In the genomic region with DNA sequence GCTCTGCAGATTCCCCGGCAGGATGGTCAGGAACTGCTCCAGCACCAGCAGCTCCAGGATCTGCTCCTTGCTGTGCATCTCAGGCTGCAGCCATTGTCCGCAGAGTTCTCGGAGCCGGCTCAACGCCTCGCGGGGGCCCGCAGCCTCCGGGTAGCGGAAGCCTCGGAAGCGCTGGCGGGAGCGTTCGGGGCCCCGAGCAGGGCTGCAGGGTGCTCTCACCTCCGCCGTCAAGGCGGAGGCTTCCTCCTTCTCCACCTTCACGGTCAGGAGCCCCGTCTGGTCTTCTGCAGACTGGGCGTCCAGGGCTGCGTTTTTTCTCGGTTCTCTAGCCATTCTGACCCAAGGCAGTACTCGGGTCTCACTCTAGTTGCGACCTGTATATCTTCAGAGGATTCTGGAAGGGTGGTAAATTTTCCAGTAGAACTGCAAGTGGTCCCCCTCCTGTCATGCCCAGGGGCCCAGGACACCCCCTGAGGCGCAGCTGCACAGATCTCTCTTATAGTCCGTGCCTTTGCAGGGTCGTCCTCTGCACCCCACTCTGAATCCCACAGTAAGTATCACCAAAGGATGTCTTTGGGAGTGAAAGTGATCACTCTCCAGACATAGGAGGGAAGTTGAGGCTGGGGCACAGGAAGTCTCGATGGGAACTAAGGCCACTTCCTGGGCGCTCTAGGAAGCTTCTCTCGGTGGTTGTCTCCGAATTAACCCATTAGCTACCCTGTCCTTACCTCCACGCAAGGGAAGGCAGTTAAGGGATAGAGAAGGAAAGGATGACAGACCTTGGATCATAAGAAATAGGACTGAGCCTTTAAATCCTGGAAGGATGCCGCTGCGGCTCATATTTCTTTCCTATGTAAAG, we compare ENCODE assay signal across 1 cellular context.
TF ChIP-seq lines count a peak whose summit lies in the region.

Gene ZKSCAN4, minus strand, starts transcription at position 622 of the 859 bp plus-strand sequence. Its CDS starts 289 bp downstream, at position 333.

TF ChIP-seq in HepG2, 621 proteins besides CTCF, POLR2A, EP300 and RAD21 (continued from another document and continues in another):
- TF ChIP-seq RFXANK (CRISPR knock-in tag; IDR thresholded peaks at IDR 0.05): peak; percentile 64; the same call in 1 of the 2 replicates
- peak; percentile 73; the same call in 1 of the 2 replicates for TF ChIP-seq RXRB (CRISPR knock-in tag; IDR thresholded peaks at IDR 0.05; ENCODE audit: borderline replicate concordance)
- peak; percentile 81 for TF ChIP-seq ZBTB44 (CRISPR knock-in tag; IDR thresholded peaks at IDR 0.05)
- peak; percentile 95 for TF ChIP-seq TARDBP (CRISPR knock-in tag; IDR thresholded peaks at IDR 0.05)
- TF ChIP-seq ELF3 (CRISPR knock-in tag; IDR thresholded peaks at IDR 0.05): peak; percentile 88
- no peak for TF ChIP-seq FOXK2 (IDR thresholded peaks at IDR 0.05)
- TF ChIP-seq ARNT (IDR thresholded peaks at IDR 0.05): no peak
- no peak for TF ChIP-seq MEF2D (CRISPR knock-in tag; IDR thresholded peaks at IDR 0.05)
- 0 out of 2 replicates have a peak, but pooled peaks have one; percentile 19 for TF ChIP-seq FOXC1 (CRISPR knock-in tag; IDR thresholded peaks at IDR 0.05; ENCODE audit: borderline replicate concordance)
- 0 out of 2 replicates have a peak, but pooled peaks have one; percentile 20 for TF ChIP-seq NRL (CRISPR knock-in tag; IDR thresholded peaks at IDR 0.05; ENCODE audit: borderline replicate concordance)
- no peak; the same call in 1 of the 2 replicates for TF ChIP-seq RXRA (CRISPR knock-in tag; IDR thresholded peaks at IDR 0.05)
- no peak; the same call in 1 of the 2 replicates for TF ChIP-seq MBD4 (IDR thresholded peaks at IDR 0.05; ENCODE audit: borderline replicate concordance, low read length)
- 0 out of 2 replicates have a peak, but pooled peaks have one; percentile 44 for TF ChIP-seq ZNF616 (CRISPR knock-in tag; IDR thresholded peaks at IDR 0.05; ENCODE audit: low read depth)
- TF ChIP-seq ATRX (CRISPR knock-in tag; IDR thresholded peaks at IDR 0.05; ENCODE audit: borderline replicate concordance): no peak
- 0 out of 2 replicates have a peak, but pooled peaks have one; percentile 76 for TF ChIP-seq NCOA1 (CRISPR knock-in tag; IDR thresholded peaks at IDR 0.05)
- no peak for TF ChIP-seq NONO (IDR thresholded peaks at IDR 0.05)
- TF ChIP-seq NONO (CRISPR knock-in tag; conservative IDR thresholded peaks at IDR 0.05): peak; percentile 76
- no peak for TF ChIP-seq ZNF770 (CRISPR knock-in tag; IDR thresholded peaks at IDR 0.05)
- TF ChIP-seq MEIS2 (CRISPR knock-in tag; IDR thresholded peaks at IDR 0.05): peak; percentile 38; the same call in 1 of the 2 replicates
- TF ChIP-seq PBX2 (CRISPR knock-in tag; IDR thresholded peaks at IDR 0.05): no peak
- TF ChIP-seq GMEB1 (CRISPR knock-in tag; IDR thresholded peaks at IDR 0.05; ENCODE audit: borderline replicate concordance): peak; percentile 58; the same call in 1 of the 2 replicates
- TF ChIP-seq PHB2 (IDR thresholded peaks at IDR 0.05; ENCODE audit: partially characterized antibody): no peak
- TF ChIP-seq MTF1 (CRISPR knock-in tag; IDR thresholded peaks at IDR 0.05): no peak
- no peak for TF ChIP-seq ESRRA (CRISPR knock-in tag; IDR thresholded peaks at IDR 0.05; ENCODE audit: low read depth)
- TF ChIP-seq CHD2 (IDR thresholded peaks at IDR 0.05; ENCODE audit: low read depth, low read length): 0 out of 2 replicates have a peak, but pooled peaks have one; percentile 42
- TF ChIP-seq, protein P1, sequence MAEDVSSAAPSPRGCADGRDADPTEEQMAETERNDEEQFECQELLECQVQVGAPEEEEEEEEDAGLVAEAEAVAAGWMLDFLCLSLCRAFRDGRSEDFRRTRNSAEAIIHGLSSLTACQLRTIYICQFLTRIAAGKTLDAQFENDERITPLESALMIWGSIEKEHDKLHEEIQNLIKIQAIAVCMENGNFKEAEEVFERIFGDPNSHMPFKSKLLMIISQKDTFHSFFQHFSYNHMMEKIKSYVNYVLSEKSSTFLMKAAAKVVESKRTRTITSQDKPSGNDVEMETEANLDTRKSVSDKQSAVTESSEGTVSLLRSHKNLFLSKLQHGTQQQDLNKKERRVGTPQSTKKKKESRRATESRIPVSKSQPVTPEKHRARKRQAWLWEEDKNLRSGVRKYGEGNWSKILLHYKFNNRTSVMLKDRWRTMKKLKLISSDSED (CRISPR knock-in tag; IDR thresholded peaks at IDR 0.05): no peak
- TF ChIP-seq, protein P2, sequence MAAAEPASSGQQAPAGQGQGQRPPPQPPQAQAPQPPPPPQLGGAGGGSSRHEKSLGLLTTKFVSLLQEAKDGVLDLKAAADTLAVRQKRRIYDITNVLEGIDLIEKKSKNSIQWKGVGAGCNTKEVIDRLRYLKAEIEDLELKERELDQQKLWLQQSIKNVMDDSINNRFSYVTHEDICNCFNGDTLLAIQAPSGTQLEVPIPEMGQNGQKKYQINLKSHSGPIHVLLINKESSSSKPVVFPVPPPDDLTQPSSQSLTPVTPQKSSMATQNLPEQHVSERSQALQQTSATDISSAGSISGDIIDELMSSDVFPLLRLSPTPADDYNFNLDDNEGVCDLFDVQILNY (CRISPR knock-in tag; conservative IDR thresholded peaks at IDR 0.05): no peak
- TF ChIP-seq ASH2L (IDR thresholded peaks at IDR 0.05; ENCODE audit: insufficient read length, low read depth, low read length): peak; percentile 88
- TF ChIP-seq RARG (CRISPR knock-in tag; IDR thresholded peaks at IDR 0.05; ENCODE audit: low read depth): no peak
- TF ChIP-seq GMEB2 (CRISPR knock-in tag; IDR thresholded peaks at IDR 0.05; ENCODE audit: low read depth): no peak
- no peak for TF ChIP-seq ZNF572 (CRISPR knock-in tag; IDR thresholded peaks at IDR 0.05)
- TF ChIP-seq ZFP36 (IDR thresholded peaks at IDR 0.05; ENCODE audit: borderline replicate concordance, low read depth, low read length, partially characterized antibody): no peak
- TF ChIP-seq, protein P3, sequence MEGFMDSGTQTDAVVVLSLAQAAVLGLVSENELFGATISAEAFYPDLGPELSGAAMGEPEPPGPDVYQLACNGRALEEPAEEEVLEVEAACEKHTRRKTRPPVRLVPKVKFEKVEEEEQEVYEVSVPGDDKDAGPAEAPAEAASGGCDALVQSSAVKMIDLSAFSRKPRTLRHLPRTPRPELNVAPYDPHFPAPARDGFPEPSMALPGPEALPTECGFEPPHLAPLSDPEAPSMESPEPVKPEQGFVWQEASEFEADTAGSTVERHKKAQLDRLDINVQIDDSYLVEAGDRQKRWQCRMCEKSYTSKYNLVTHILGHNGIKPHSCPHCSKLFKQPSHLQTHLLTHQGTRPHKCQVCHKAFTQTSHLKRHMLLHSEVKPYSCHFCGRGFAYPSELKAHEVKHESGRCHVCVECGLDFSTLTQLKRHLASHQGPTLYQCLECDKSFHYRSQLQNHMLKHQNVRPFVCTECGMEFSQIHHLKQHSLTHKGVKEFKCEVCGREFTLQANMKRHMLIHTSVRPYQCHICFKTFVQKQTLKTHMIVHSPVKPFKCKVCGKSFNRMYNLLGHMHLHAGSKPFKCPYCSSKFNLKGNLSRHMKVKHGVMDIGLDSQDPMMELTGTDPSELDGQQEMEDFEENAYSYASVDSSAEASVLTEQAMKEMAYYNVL (CRISPR knock-in tag; IDR thresholded peaks at IDR 0.05; ENCODE audit: borderline replicate concordance): no peak; the same call in 1 of the 2 replicates
- TF ChIP-seq NR2C2 (CRISPR knock-in tag; IDR thresholded peaks at IDR 0.05; ENCODE audit: borderline replicate concordance): peak; percentile 82
- TF ChIP-seq ZNF784 (CRISPR knock-in tag; IDR thresholded peaks at IDR 0.05; ENCODE audit: borderline replicate concordance): no peak
- TF ChIP-seq HOXD1 (CRISPR knock-in tag; IDR thresholded peaks at IDR 0.05): no peak; the same call in 1 of the 2 replicates
- TF ChIP-seq, protein P4, sequence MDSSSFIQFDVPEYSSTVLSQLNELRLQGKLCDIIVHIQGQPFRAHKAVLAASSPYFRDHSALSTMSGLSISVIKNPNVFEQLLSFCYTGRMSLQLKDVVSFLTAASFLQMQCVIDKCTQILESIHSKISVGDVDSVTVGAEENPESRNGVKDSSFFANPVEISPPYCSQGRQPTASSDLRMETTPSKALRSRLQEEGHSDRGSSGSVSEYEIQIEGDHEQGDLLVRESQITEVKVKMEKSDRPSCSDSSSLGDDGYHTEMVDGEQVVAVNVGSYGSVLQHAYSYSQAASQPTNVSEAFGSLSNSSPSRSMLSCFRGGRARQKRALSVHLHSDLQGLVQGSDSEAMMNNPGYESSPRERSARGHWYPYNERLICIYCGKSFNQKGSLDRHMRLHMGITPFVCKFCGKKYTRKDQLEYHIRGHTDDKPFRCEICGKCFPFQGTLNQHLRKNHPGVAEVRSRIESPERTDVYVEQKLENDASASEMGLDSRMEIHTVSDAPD (CRISPR knock-in tag; IDR thresholded peaks at IDR 0.05): no peak
- TF ChIP-seq REL (CRISPR knock-in tag; conservative IDR thresholded peaks at IDR 0.05): no peak
- TF ChIP-seq RFX1 (IDR thresholded peaks at IDR 0.05): no peak
- TF ChIP-seq, protein P5, sequence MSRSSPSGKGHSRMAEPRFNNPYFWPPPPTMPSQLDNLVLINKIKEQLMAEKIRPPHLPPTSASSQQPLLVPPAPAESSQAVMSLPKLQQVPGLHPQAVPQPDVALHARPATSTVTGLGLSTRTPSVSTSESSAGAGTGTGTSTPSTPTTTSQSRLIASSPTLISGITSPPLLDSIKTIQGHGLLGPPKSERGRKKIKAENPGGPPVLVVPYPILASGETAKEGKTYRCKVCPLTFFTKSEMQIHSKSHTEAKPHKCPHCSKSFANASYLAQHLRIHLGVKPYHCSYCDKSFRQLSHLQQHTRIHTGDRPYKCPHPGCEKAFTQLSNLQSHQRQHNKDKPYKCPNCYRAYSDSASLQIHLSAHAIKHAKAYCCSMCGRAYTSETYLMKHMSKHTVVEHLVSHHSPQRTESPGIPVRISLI (CRISPR knock-in tag; IDR thresholded peaks at IDR 0.05; ENCODE audit: borderline replicate concordance): no peak
